ENCODE assay signal across 8 cellular contexts in genomic region chr4:170026253-170026991, GRCh38. TPM values are rescaled to one million over a fixed set of nuclear protein-coding genes. Genes with fewer than 3 reads are reported as not detected.
DNase-seq lines count a peak whose midpoint lies in the region; ATAC-seq and TF ChIP-seq lines count a peak whose summit lies in the region.

Gene MFAP3L (minus strand): TSS chr4:170026395. CDS start chr4:170005877, 20,518 bp downstream.

- H3K27ac ChIP-seq in 22Rv1 (peak within 1 kb of the TSS; percentile 76), coronary artery (peak within 1 kb of the TSS; percentile 89 to 96)

- peaks cover 66% of the 10 kb centered on the region for H3K27me3 Mint-ChIP-seq in activated CD4-positive, alpha-beta T cell treated with anti-CD3 and anti-CD28 coated beads, Interleukin-2, amount 10 ng/mL, durations not matched to agents 24 days and 14 days

- DNase-seq in NCI-H2171 treated with DMSO at 0.1 percent for 48 hours (lab: John Stamatoyannopoulos, UW) (peak; percentile 55), coronary artery (ENCODE audit: low spot score) (peak; percentile 91), left colon (peak; percentile 82 to 90)
- peak; percentile 95 for DNase-seq in activated CD4-positive, alpha-beta T cell treated with anti-CD3 and anti-CD28 coated beads, Interleukin-2, amount 10 ng/mL, durations not matched to agents 24 days and 14 days
- DNase-seq in stimulated activated CD4-positive, alpha-beta T cell treated with anti-CD3 and anti-CD28 coated beads, Interleukin-1b, Interleukin-23, amount 100 ng/mL, for 1 hour (ENCODE audit: low read depth in 2 of 2): peak; percentile 45 to 68

- intact Hi-C loops in activated CD4-positive, alpha-beta T cell treated with anti-CD3 and anti-CD28 coated beads, Interleukin-2, amount 10 ng/mL, durations not matched to agents 24 days and 14 days (cut with micrococcal nuclease): loop anchor here (1.0 kb wide), 3 partner anchors 269 to 1016 kb away; partner anchors contain the start of genes CBR4 and HPF1
- intact Hi-C loops in left colon (cut with DNase I, micrococcal nuclease): no loop called here

- peak; percentile 87 for ATAC-seq in GM18519 (IDR thresholded peaks at IDR 0.05; ENCODE audit: low FRiP score, unreplicated experiment)
- ATAC-seq in HG03060 (IDR thresholded peaks at IDR 0.05; ENCODE audit: low read depth, unreplicated experiment): peak; percentile 63
- peak; percentile 89 for ATAC-seq in left colon

- peak within 1 kb of the TSS; percentile 76 for H3K27ac Mint-ChIP-seq in activated CD4-positive, alpha-beta T cell treated with anti-CD3 and anti-CD28 coated beads, Interleukin-2, amount 10 ng/mL, durations not matched to agents 24 days and 14 days

- no peaks in the 10 kb centered on the region for H3K36me3 Mint-ChIP-seq in activated CD4-positive, alpha-beta T cell treated with anti-CD3 and anti-CD28 coated beads, Interleukin-2, amount 10 ng/mL, durations not matched to agents 24 days and 14 days (ENCODE audit: low read depth)

- H3K4me1 Mint-ChIP-seq in activated CD4-positive, alpha-beta T cell treated with anti-CD3 and anti-CD28 coated beads, Interleukin-2, amount 10 ng/mL, durations not matched to agents 24 days and 14 days: peaks cover 10% of the 10 kb centered on the region

- peak within 1 kb of the TSS; percentile 89 for H3K4me3 Mint-ChIP-seq in activated CD4-positive, alpha-beta T cell treated with anti-CD3 and anti-CD28 coated beads, Interleukin-2, amount 10 ng/mL, durations not matched to agents 24 days and 14 days

- TF ChIP-seq CTCF in 22Rv1 (IDR thresholded peaks at IDR 0.05) (peak; percentile 27), coronary artery (IDR thresholded peaks at IDR 0.05) (no peak)

- peak within 1 kb of the TSS; percentile 88 for H3K4me3 ChIP-seq in coronary artery

- peaks cover 8% of the 10 kb centered on the region for H3K9me3 Mint-ChIP-seq in activated CD4-positive, alpha-beta T cell treated with anti-CD3 and anti-CD28 coated beads, Interleukin-2, amount 10 ng/mL, durations not matched to agents 24 days and 14 days

RNA-seq across cellular contexts. Expression of gene MFAP3L, which starts in this region (rescaled TPM):
- 0.12 and 1.1 TPM in 2 replicates for total RNA-seq in activated CD4-positive, alpha-beta T cell treated with anti-CD3 and anti-CD28 coated beads, Interleukin-2, amount 10 ng/mL, durations not matched to agents 24 days and 14 days
- total RNA-seq in left colon: 1 to 10 TPM; 4.2 to 5.5 TPM

Comparison
In these comparisons a context has a peak if more than half of its experiments do, and no peak if none do; other contexts are left out.
1. Peak in every context shown above with its lines: DNase-seq, ATAC-seq, H3K4me3 ChIP-seq and H3K27ac ChIP-seq.